2 cellular contexts compared by ENCODE assay signal in the genomic region with DNA sequence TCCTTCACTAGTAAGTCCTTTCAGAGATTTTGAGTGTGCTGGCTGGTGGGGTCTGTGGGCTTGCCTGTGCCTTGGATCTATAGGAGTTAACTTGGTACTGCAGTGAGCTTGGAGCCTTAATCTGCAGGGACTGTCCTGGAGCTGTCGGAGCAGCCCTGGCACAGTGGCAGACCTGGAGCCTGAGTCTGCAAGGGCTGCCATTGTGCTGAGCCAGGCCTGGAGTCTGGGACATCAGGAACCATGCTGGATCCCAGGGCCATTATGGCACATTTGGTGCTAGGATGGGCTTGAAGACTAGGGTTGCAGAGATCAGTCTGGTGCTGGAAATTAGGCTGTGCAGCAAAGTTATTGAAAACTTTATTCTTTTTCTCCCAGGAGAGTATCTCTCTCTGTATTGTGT.
TF ChIP-seq lines count a peak whose summit lies in the region.

No MANE protein-coding gene starts in this region.

TF ChIP-seq in GM23338, 12 proteins besides CTCF, POLR2A, EP300 and RAD21:
- TF ChIP-seq, protein P1, sequence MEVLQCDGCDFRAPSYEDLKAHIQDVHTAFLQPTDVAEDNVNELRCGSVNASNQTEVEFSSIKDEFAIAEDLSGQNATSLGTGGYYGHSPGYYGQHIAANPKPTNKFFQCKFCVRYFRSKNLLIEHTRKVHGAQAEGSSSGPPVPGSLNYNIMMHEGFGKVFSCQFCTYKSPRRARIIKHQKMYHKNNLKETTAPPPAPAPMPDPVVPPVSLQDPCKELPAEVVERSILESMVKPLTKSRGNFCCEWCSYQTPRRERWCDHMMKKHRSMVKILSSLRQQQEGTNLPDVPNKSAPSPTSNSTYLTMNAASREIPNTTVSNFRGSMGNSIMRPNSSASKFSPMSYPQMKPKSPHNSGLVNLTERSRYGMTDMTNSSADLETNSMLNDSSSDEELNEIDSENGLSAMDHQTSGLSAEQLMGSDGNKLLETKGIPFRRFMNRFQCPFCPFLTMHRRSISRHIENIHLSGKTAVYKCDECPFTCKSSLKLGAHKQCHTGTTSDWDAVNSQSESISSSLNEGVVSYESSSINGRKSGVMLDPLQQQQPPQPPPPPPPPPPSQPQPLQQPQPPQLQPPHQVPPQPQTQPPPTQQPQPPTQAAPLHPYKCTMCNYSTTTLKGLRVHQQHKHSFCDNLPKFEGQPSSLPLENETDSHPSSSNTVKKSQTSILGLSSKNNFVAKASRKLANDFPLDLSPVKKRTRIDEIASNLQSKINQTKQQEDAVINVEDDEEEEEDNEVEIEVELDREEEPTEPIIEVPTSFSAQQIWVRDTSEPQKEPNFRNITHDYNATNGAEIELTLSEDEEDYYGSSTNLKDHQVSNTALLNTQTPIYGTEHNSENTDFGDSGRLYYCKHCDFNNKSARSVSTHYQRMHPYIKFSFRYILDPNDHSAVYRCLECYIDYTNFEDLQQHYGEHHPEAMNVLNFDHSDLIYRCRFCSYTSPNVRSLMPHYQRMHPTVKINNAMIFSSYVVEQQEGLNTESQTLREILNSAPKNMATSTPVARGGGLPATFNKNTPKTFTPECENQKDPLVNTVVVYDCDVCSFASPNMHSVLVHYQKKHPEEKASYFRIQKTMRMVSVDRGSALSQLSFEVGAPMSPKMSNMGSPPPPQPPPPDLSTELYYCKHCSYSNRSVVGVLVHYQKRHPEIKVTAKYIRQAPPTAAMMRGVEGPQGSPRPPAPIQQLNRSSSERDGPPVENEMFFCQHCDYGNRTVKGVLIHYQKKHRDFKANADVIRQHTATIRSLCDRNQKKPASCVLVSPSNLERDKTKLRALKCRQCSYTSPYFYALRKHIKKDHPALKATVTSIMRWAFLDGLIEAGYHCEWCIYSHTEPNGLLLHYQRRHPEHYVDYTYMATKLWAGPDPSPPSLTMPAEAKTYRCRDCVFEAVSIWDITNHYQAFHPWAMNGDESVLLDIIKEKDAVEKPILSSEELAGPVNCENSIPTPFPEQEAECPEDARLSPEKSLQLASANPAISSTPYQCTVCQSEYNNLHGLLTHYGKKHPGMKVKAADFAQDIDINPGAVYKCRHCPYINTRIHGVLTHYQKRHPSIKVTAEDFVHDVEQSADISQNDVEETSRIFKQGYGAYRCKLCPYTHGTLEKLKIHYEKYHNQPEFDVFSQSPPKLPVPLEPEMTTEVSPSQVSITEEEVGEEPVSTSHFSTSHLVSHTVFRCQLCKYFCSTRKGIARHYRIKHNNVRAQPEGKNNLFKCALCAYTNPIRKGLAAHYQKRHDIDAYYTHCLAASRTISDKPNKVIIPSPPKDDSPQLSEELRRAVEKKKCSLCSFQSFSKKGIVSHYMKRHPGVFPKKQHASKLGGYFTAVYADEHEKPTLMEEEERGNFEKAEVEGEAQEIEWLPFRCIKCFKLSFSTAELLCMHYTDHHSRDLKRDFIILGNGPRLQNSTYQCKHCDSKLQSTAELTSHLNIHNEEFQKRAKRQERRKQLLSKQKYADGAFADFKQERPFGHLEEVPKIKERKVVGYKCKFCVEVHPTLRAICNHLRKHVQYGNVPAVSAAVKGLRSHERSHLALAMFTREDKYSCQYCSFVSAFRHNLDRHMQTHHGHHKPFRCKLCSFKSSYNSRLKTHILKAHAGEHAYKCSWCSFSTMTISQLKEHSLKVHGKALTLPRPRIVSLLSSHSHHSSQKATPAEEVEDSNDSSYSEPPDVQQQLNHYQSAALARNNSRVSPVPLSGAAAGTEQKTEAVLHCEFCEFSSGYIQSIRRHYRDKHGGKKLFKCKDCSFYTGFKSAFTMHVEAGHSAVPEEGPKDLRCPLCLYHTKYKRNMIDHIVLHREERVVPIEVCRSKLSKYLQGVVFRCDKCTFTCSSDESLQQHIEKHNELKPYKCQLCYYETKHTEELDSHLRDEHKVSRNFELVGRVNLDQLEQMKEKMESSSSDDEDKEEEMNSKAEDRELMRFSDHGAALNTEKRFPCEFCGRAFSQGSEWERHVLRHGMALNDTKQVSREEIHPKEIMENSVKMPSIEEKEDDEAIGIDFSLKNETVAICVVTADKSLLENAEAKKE (CRISPR knock-in tag; IDR thresholded peaks at IDR 0.05), result 0 out of 2 replicates have a peak, but pooled peaks have one; percentile 40
- no peak for TF ChIP-seq ZNF114 (CRISPR knock-in tag; IDR thresholded peaks at IDR 0.05)

TF ChIP-seq in WTC11, 78 proteins besides CTCF, POLR2A, EP300 and RAD21 (continued from another document):
- TF ChIP-seq, protein P2, sequence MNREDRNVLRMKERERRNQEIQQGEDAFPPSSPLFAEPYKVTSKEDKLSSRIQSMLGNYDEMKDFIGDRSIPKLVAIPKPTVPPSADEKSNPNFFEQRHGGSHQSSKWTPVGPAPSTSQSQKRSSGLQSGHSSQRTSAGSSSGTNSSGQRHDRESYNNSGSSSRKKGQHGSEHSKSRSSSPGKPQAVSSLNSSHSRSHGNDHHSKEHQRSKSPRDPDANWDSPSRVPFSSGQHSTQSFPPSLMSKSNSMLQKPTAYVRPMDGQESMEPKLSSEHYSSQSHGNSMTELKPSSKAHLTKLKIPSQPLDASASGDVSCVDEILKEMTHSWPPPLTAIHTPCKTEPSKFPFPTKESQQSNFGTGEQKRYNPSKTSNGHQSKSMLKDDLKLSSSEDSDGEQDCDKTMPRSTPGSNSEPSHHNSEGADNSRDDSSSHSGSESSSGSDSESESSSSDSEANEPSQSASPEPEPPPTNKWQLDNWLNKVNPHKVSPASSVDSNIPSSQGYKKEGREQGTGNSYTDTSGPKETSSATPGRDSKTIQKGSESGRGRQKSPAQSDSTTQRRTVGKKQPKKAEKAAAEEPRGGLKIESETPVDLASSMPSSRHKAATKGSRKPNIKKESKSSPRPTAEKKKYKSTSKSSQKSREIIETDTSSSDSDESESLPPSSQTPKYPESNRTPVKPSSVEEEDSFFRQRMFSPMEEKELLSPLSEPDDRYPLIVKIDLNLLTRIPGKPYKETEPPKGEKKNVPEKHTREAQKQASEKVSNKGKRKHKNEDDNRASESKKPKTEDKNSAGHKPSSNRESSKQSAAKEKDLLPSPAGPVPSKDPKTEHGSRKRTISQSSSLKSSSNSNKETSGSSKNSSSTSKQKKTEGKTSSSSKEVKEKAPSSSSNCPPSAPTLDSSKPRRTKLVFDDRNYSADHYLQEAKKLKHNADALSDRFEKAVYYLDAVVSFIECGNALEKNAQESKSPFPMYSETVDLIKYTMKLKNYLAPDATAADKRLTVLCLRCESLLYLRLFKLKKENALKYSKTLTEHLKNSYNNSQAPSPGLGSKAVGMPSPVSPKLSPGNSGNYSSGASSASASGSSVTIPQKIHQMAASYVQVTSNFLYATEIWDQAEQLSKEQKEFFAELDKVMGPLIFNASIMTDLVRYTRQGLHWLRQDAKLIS (CRISPR knock-in tag; IDR thresholded peaks at IDR 0.05; ENCODE audit: borderline replicate concordance), result no peak
- TF ChIP-seq, protein P3, sequence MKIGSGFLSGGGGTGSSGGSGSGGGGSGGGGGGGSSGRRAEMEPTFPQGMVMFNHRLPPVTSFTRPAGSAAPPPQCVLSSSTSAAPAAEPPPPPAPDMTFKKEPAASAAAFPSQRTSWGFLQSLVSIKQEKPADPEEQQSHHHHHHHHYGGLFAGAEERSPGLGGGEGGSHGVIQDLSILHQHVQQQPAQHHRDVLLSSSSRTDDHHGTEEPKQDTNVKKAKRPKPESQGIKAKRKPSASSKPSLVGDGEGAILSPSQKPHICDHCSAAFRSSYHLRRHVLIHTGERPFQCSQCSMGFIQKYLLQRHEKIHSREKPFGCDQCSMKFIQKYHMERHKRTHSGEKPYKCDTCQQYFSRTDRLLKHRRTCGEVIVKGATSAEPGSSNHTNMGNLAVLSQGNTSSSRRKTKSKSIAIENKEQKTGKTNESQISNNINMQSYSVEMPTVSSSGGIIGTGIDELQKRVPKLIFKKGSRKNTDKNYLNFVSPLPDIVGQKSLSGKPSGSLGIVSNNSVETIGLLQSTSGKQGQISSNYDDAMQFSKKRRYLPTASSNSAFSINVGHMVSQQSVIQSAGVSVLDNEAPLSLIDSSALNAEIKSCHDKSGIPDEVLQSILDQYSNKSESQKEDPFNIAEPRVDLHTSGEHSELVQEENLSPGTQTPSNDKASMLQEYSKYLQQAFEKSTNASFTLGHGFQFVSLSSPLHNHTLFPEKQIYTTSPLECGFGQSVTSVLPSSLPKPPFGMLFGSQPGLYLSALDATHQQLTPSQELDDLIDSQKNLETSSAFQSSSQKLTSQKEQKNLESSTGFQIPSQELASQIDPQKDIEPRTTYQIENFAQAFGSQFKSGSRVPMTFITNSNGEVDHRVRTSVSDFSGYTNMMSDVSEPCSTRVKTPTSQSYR (CRISPR knock-in tag; IDR thresholded peaks at IDR 0.05), result no peak
- TF ChIP-seq, protein P4, sequence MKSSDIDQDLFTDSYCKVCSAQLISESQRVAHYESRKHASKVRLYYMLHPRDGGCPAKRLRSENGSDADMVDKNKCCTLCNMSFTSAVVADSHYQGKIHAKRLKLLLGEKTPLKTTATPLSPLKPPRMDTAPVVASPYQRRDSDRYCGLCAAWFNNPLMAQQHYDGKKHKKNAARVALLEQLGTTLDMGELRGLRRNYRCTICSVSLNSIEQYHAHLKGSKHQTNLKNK (CRISPR knock-in tag; IDR thresholded peaks at IDR 0.05), result no peak
- TF ChIP-seq JAZF1 (CRISPR knock-in tag; IDR thresholded peaks at IDR 0.05) (no peak), FOXP1 (CRISPR knock-in tag; IDR thresholded peaks at IDR 0.05; ENCODE audit: borderline replicate concordance) (no peak), ZNF671 (CRISPR knock-in tag; IDR thresholded peaks at IDR 0.05) (peak; percentile 65; the same call in 1 of the 2 replicates), IRF2 (CRISPR knock-in tag; IDR thresholded peaks at IDR 0.05; ENCODE audit: borderline replicate concordance, low read depth) (no peak), SMAD4 (CRISPR knock-in tag; IDR thresholded peaks at IDR 0.05) (no peak), ZNF121 (CRISPR knock-in tag; IDR thresholded peaks at IDR 0.05) (no peak)
- TF ChIP-seq, protein P5, sequence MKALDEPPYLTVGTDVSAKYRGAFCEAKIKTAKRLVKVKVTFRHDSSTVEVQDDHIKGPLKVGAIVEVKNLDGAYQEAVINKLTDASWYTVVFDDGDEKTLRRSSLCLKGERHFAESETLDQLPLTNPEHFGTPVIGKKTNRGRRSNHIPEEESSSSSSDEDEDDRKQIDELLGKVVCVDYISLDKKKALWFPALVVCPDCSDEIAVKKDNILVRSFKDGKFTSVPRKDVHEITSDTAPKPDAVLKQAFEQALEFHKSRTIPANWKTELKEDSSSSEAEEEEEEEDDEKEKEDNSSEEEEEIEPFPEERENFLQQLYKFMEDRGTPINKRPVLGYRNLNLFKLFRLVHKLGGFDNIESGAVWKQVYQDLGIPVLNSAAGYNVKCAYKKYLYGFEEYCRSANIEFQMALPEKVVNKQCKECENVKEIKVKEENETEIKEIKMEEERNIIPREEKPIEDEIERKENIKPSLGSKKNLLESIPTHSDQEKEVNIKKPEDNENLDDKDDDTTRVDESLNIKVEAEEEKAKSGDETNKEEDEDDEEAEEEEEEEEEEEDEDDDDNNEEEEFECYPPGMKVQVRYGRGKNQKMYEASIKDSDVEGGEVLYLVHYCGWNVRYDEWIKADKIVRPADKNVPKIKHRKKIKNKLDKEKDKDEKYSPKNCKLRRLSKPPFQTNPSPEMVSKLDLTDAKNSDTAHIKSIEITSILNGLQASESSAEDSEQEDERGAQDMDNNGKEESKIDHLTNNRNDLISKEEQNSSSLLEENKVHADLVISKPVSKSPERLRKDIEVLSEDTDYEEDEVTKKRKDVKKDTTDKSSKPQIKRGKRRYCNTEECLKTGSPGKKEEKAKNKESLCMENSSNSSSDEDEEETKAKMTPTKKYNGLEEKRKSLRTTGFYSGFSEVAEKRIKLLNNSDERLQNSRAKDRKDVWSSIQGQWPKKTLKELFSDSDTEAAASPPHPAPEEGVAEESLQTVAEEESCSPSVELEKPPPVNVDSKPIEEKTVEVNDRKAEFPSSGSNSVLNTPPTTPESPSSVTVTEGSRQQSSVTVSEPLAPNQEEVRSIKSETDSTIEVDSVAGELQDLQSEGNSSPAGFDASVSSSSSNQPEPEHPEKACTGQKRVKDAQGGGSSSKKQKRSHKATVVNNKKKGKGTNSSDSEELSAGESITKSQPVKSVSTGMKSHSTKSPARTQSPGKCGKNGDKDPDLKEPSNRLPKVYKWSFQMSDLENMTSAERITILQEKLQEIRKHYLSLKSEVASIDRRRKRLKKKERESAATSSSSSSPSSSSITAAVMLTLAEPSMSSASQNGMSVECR (CRISPR knock-in tag; IDR thresholded peaks at IDR 0.05; ENCODE audit: borderline replicate concordance), result no peak
- TF ChIP-seq, protein P6, sequence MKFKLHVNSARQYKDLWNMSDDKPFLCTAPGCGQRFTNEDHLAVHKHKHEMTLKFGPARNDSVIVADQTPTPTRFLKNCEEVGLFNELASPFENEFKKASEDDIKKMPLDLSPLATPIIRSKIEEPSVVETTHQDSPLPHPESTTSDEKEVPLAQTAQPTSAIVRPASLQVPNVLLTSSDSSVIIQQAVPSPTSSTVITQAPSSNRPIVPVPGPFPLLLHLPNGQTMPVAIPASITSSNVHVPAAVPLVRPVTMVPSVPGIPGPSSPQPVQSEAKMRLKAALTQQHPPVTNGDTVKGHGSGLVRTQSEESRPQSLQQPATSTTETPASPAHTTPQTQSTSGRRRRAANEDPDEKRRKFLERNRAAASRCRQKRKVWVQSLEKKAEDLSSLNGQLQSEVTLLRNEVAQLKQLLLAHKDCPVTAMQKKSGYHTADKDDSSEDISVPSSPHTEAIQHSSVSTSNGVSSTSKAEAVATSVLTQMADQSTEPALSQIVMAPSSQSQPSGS (CRISPR knock-in tag; IDR thresholded peaks at IDR 0.05; ENCODE audit: borderline replicate concordance, low read depth), result no peak
- TF ChIP-seq, protein P7, sequence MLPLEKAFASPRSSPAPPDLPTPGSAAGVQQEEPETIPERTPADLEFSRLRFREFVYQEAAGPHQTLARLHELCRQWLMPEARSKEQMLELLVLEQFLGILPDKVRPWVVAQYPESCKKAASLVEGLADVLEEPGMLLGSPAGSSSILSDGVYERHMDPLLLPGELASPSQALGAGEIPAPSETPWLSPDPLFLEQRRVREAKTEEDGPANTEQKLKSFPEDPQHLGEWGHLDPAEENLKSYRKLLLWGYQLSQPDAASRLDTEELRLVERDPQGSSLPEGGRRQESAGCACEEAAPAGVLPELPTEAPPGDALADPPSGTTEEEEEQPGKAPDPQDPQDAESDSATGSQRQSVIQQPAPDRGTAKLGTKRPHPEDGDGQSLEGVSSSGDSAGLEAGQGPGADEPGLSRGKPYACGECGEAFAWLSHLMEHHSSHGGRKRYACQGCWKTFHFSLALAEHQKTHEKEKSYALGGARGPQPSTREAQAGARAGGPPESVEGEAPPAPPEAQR (CRISPR knock-in tag; IDR thresholded peaks at IDR 0.05), result 0 out of 2 replicates have a peak, but pooled peaks have one; percentile 76
- TF ChIP-seq, protein P8, sequence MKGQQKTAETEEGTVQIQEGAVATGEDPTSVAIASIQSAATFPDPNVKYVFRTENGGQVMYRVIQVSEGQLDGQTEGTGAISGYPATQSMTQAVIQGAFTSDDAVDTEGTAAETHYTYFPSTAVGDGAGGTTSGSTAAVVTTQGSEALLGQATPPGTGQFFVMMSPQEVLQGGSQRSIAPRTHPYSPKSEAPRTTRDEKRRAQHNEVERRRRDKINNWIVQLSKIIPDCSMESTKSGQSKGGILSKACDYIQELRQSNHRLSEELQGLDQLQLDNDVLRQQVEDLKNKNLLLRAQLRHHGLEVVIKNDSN (CRISPR knock-in tag; IDR thresholded peaks at IDR 0.05), result no peak
